In the genomic region with DNA sequence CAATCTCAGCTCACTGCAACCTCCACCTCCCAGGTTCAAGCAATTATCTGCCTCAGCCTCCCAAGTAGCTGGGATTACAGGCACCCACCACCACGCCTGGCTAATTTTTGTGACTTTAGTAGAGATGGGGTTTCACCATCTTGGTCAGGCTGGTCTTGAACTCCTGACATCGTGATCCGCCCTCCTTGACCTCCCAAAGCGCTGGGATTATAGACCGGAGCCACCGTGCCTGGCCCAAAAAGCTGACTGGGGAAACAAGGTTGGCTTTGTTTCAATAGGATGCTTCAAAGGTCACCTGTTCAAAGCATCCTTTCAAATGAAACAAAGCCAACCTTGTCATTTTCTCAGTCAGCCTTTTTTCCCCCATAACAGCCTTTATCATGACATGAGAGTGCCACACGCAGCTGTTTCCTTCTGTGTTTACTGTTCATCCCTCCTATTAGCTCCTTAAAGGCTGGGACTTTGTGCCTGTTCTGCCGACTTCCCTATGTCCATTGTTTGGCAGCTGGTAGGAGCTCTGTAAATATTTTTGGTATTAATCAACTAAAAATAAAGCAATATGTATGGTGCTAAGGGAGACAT, we compare ENCODE assay signal across 1 cellular context.
TF ChIP-seq lines count a peak whose summit lies in the region.

No MANE protein-coding gene starts in this region.

TF ChIP-seq in HepG2, 621 proteins besides CTCF, POLR2A, EP300 and RAD21 (continued from another document and continues in another):
- TF ChIP-seq, protein P1, sequence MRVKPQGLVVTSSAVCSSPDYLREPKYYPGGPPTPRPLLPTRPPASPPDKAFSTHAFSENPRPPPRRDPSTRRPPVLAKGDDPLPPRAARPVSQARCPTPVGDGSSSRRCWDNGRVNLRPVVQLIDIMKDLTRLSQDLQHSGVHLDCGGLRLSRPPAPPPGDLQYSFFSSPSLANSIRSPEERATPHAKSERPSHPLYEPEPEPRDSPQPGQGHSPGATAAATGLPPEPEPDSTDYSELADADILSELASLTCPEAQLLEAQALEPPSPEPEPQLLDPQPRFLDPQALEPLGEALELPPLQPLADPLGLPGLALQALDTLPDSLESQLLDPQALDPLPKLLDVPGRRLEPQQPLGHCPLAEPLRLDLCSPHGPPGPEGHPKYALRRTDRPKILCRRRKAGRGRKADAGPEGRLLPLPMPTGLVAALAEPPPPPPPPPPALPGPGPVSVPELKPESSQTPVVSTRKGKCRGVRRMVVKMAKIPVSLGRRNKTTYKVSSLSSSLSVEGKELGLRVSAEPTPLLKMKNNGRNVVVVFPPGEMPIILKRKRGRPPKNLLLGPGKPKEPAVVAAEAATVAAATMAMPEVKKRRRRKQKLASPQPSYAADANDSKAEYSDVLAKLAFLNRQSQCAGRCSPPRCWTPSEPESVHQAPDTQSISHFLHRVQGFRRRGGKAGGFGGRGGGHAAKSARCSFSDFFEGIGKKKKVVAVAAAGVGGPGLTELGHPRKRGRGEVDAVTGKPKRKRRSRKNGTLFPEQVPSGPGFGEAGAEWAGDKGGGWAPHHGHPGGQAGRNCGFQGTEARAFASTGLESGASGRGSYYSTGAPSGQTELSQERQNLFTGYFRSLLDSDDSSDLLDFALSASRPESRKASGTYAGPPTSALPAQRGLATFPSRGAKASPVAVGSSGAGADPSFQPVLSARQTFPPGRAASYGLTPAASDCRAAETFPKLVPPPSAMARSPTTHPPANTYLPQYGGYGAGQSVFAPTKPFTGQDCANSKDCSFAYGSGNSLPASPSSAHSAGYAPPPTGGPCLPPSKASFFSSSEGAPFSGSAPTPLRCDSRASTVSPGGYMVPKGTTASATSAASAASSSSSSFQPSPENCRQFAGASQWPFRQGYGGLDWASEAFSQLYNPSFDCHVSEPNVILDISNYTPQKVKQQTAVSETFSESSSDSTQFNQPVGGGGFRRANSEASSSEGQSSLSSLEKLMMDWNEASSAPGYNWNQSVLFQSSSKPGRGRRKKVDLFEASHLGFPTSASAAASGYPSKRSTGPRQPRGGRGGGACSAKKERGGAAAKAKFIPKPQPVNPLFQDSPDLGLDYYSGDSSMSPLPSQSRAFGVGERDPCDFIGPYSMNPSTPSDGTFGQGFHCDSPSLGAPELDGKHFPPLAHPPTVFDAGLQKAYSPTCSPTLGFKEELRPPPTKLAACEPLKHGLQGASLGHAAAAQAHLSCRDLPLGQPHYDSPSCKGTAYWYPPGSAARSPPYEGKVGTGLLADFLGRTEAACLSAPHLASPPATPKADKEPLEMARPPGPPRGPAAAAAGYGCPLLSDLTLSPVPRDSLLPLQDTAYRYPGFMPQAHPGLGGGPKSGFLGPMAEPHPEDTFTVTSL (CRISPR knock-in tag; IDR thresholded peaks at IDR 0.05; ENCODE audit: borderline replicate concordance) = peak; percentile 40; the same call in 1 of the 2 replicates
- TF ChIP-seq, protein P2, sequence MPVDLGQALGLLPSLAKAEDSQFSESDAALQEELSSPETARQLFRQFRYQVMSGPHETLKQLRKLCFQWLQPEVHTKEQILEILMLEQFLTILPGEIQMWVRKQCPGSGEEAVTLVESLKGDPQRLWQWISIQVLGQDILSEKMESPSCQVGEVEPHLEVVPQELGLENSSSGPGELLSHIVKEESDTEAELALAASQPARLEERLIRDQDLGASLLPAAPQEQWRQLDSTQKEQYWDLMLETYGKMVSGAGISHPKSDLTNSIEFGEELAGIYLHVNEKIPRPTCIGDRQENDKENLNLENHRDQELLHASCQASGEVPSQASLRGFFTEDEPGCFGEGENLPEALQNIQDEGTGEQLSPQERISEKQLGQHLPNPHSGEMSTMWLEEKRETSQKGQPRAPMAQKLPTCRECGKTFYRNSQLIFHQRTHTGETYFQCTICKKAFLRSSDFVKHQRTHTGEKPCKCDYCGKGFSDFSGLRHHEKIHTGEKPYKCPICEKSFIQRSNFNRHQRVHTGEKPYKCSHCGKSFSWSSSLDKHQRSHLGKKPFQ (CRISPR knock-in tag; IDR thresholded peaks at IDR 0.05; ENCODE audit: insufficient replicate concordance) = no peak
- TF ChIP-seq, protein P3, sequence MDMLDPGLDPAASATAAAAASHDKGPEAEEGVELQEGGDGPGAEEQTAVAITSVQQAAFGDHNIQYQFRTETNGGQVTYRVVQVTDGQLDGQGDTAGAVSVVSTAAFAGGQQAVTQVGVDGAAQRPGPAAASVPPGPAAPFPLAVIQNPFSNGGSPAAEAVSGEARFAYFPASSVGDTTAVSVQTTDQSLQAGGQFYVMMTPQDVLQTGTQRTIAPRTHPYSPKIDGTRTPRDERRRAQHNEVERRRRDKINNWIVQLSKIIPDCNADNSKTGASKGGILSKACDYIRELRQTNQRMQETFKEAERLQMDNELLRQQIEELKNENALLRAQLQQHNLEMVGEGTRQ (IDR thresholded peaks at IDR 0.05; ENCODE audit: low read depth, low read length) = no peak
- TF ChIP-seq, protein P3 (CRISPR knock-in tag; IDR thresholded peaks at IDR 0.05; ENCODE audit: borderline replicate concordance) = no peak
- TF ChIP-seq FOXM1 (CRISPR knock-in tag; IDR thresholded peaks at IDR 0.05) (no peak), TCF7 (IDR thresholded peaks at IDR 0.05; ENCODE audit: low read depth) (peak; percentile 41), ATRX (CRISPR knock-in tag; IDR thresholded peaks at IDR 0.05; ENCODE audit: borderline replicate concordance) (no peak), HNF4A (CRISPR knock-in tag; IDR thresholded peaks at IDR 0.05) (peak; percentile 25; the same call in 1 of the 2 replicates), RNF2 (conservative IDR thresholded peaks at IDR 0.05; ENCODE audit: low read depth) (no peak), MTA3 (CRISPR knock-in tag; IDR thresholded peaks at IDR 0.05) (no peak), ZNF891 (CRISPR knock-in tag; IDR thresholded peaks at IDR 0.05) (no peak), ZNF484 (CRISPR knock-in tag; IDR thresholded peaks at IDR 0.05; ENCODE audit: borderline replicate concordance, low read depth) (no peak), ZMYM3 (CRISPR knock-in tag; IDR thresholded peaks at IDR 0.05) (peak; percentile 31; the same call in 1 of the 2 replicates), ZNF83 (CRISPR knock-in tag; IDR thresholded peaks at IDR 0.05; ENCODE audit: borderline replicate concordance) (no peak), ZNF570 (CRISPR knock-in tag; IDR thresholded peaks at IDR 0.05; ENCODE audit: borderline replicate concordance) (no peak), TBX3 (IDR thresholded peaks at IDR 0.05; ENCODE audit: borderline replicate concordance) (0 out of 2 replicates have a peak, but pooled peaks have one; percentile 17), FOXJ3 (CRISPR knock-in tag; IDR thresholded peaks at IDR 0.05; ENCODE audit: borderline replicate concordance) (no peak), CENPT (CRISPR knock-in tag; IDR thresholded peaks at IDR 0.05; ENCODE audit: low read depth) (no peak), ZNF713 (CRISPR knock-in tag; IDR thresholded peaks at IDR 0.05) (no peak), ZNF629 (CRISPR knock-in tag; conservative IDR thresholded peaks at IDR 0.05) (no peak)
- TF ChIP-seq, protein P4, sequence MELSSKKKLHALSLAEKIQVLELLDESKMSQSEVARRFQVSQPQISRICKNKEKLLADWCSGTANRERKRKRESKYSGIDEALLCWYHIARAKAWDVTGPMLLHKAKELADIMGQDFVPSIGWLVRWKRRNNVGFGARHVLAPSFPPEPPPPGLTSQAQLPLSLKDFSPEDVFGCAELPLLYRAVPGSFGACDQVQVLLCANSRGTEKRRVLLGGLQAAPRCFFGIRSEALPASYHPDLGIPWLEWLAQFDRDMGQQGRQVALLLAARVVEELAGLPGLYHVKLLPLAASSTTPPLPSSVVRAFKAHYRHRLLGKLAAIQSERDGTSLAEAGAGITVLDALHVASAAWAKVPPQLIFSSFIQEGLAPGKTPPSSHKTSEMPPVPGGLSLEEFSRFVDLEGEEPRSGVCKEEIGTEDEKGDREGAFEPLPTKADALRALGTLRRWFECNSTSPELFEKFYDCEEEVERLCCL (CRISPR knock-in tag; IDR thresholded peaks at IDR 0.05; ENCODE audit: borderline replicate concordance) = no peak
- TF ChIP-seq, protein P5, sequence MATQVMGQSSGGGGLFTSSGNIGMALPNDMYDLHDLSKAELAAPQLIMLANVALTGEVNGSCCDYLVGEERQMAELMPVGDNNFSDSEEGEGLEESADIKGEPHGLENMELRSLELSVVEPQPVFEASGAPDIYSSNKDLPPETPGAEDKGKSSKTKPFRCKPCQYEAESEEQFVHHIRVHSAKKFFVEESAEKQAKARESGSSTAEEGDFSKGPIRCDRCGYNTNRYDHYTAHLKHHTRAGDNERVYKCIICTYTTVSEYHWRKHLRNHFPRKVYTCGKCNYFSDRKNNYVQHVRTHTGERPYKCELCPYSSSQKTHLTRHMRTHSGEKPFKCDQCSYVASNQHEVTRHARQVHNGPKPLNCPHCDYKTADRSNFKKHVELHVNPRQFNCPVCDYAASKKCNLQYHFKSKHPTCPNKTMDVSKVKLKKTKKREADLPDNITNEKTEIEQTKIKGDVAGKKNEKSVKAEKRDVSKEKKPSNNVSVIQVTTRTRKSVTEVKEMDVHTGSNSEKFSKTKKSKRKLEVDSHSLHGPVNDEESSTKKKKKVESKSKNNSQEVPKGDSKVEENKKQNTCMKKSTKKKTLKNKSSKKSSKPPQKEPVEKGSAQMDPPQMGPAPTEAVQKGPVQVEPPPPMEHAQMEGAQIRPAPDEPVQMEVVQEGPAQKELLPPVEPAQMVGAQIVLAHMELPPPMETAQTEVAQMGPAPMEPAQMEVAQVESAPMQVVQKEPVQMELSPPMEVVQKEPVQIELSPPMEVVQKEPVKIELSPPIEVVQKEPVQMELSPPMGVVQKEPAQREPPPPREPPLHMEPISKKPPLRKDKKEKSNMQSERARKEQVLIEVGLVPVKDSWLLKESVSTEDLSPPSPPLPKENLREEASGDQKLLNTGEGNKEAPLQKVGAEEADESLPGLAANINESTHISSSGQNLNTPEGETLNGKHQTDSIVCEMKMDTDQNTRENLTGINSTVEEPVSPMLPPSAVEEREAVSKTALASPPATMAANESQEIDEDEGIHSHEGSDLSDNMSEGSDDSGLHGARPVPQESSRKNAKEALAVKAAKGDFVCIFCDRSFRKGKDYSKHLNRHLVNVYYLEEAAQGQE (IDR thresholded peaks at IDR 0.05; ENCODE audit: borderline replicate concordance in 1 of 2, low read depth in 1 of 2, low read length in 2 of 2) = no peak
- TF ChIP-seq, protein P6, sequence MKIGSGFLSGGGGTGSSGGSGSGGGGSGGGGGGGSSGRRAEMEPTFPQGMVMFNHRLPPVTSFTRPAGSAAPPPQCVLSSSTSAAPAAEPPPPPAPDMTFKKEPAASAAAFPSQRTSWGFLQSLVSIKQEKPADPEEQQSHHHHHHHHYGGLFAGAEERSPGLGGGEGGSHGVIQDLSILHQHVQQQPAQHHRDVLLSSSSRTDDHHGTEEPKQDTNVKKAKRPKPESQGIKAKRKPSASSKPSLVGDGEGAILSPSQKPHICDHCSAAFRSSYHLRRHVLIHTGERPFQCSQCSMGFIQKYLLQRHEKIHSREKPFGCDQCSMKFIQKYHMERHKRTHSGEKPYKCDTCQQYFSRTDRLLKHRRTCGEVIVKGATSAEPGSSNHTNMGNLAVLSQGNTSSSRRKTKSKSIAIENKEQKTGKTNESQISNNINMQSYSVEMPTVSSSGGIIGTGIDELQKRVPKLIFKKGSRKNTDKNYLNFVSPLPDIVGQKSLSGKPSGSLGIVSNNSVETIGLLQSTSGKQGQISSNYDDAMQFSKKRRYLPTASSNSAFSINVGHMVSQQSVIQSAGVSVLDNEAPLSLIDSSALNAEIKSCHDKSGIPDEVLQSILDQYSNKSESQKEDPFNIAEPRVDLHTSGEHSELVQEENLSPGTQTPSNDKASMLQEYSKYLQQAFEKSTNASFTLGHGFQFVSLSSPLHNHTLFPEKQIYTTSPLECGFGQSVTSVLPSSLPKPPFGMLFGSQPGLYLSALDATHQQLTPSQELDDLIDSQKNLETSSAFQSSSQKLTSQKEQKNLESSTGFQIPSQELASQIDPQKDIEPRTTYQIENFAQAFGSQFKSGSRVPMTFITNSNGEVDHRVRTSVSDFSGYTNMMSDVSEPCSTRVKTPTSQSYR (CRISPR knock-in tag; IDR thresholded peaks at IDR 0.05; ENCODE audit: borderline replicate concordance) = peak; percentile 16; the same call in 1 of the 2 replicates
- TF ChIP-seq, protein P7, sequence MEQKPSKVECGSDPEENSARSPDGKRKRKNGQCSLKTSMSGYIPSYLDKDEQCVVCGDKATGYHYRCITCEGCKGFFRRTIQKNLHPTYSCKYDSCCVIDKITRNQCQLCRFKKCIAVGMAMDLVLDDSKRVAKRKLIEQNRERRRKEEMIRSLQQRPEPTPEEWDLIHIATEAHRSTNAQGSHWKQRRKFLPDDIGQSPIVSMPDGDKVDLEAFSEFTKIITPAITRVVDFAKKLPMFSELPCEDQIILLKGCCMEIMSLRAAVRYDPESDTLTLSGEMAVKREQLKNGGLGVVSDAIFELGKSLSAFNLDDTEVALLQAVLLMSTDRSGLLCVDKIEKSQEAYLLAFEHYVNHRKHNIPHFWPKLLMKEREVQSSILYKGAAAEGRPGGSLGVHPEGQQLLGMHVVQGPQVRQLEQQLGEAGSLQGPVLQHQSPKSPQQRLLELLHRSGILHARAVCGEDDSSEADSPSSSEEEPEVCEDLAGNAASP (CRISPR knock-in tag; IDR thresholded peaks at IDR 0.05; ENCODE audit: borderline replicate concordance) = no peak
- TF ChIP-seq, protein P8, sequence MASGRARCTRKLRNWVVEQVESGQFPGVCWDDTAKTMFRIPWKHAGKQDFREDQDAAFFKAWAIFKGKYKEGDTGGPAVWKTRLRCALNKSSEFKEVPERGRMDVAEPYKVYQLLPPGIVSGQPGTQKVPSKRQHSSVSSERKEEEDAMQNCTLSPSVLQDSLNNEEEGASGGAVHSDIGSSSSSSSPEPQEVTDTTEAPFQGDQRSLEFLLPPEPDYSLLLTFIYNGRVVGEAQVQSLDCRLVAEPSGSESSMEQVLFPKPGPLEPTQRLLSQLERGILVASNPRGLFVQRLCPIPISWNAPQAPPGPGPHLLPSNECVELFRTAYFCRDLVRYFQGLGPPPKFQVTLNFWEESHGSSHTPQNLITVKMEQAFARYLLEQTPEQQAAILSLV (CRISPR knock-in tag; IDR thresholded peaks at IDR 0.05; ENCODE audit: borderline replicate concordance) = no peak
- TF ChIP-seq, protein P9, sequence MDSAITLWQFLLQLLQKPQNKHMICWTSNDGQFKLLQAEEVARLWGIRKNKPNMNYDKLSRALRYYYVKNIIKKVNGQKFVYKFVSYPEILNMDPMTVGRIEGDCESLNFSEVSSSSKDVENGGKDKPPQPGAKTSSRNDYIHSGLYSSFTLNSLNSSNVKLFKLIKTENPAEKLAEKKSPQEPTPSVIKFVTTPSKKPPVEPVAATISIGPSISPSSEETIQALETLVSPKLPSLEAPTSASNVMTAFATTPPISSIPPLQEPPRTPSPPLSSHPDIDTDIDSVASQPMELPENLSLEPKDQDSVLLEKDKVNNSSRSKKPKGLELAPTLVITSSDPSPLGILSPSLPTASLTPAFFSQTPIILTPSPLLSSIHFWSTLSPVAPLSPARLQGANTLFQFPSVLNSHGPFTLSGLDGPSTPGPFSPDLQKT (CRISPR knock-in tag; IDR thresholded peaks at IDR 0.05; ENCODE audit: borderline replicate concordance) = no peak
- TF ChIP-seq, protein P10, sequence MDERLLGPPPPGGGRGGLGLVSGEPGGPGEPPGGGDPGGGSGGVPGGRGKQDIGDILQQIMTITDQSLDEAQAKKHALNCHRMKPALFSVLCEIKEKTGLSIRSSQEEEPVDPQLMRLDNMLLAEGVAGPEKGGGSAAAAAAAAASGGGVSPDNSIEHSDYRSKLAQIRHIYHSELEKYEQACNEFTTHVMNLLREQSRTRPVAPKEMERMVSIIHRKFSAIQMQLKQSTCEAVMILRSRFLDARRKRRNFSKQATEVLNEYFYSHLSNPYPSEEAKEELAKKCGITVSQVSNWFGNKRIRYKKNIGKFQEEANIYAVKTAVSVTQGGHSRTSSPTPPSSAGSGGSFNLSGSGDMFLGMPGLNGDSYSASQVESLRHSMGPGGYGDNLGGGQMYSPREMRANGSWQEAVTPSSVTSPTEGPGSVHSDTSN (CRISPR knock-in tag; IDR thresholded peaks at IDR 0.05) = no peak
